In the genomic region with DNA sequence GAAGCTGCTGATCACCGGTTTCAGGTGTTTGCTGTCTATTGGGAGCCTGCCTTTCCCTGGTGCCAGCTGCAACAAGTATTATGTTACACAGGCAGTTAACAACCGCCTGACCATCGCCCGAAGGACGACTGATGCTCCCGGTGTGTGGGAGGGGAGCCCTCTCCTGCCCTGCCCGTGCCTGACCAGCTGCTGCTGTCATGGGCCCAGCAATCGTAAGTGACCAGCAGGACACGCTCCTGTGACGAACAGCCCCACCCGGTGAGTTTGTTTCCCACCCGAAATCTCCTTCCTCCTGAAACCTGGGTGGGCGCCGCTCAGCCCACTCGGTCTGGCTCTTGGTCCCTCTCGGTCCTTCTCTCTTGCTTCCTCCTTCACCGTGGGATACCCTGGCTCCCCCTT, we compare ENCODE assay signal across 19 cellular contexts.
DNase-seq lines count a peak whose midpoint lies in the region; TF ChIP-seq lines count a peak whose summit lies in the region.
"Had no signal": no experiment of that assay in that cellular context is flagged by ENCODE, and none has a peak within 500 bp of the region (broad histone marks: within the 10 kb centered on the region; RNA-seq: fewer than 3 reads in every experiment).

No MANE protein-coding gene starts in this region.

- peak overlapping the region; percentile 49 for H3K4me3 Mint-ChIP-seq in nephron progenitor cell
- H3K4me3 Mint-ChIP-seq: activated CD4-positive, alpha-beta memory T cell treated with anti-CD3 and anti-CD28 coated beads for 36 hours; activated naive CD8-positive, alpha-beta T cell; activated T-cell treated with anti-CD3 and anti-CD28 coated beads, Interleukin-2, amount 50 U/mL, for 24 hours; endodermal cell; naive thymus-derived CD8-positive, alpha-beta T cell had no signal

- DNase-seq in DMS53 treated with DMSO at 0.1 percent for 48 hours (lab: John Stamatoyannopoulos, UW; ENCODE audit: unreplicated experiment) (peak; percentile 73), NCI-H2081 (lab: John Stamatoyannopoulos, UW) (peak; percentile 60 to 78), SHP77 treated with DMSO at 0.1 percent for 48 hours (lab: John Stamatoyannopoulos, UW) (peak; percentile 71), nephron progenitor cell (peak; percentile 62), kidney tubule cell (ENCODE audit: low spot score) (no peak), SIG-M5 (lab: John Stamatoyannopoulos, UW) (no peak)
- DNase-seq in activated CD4-positive, alpha-beta T cell treated with anti-CD3 and anti-CD28 coated beads for 1 hour: no peak
- DNase-seq: activated CD4-positive, alpha-beta memory T cell treated with anti-CD3 and anti-CD28 coated beads for 36 hours; activated T-cell treated with anti-CD3 and anti-CD28 coated beads, Interleukin-2, amount 50 U/mL, for 24 hours; body of pancreas; Calu3; endodermal cell; heart left ventricle; Kasumi-1; lower lobe of right lung; naive thymus-derived CD8-positive, alpha-beta T cell; NCI-H1694 treated with DMSO at 0.1 percent for 48 hours; stimulated activated CD4-positive, alpha-beta T cell treated with anti-CD3 and anti-CD28 coated beads, Interleukin-4, amount 100 ng/mL, for 1 hour had no signal

- H3K27ac Mint-ChIP-seq in nephron progenitor cell: peak overlapping the region; percentile 83
- H3K27ac Mint-ChIP-seq: activated CD4-positive, alpha-beta memory T cell treated with anti-CD3 and anti-CD28 coated beads for 36 hours; activated naive CD8-positive, alpha-beta T cell; activated T-cell treated with anti-CD3 and anti-CD28 coated beads, Interleukin-2, amount 50 U/mL, for 24 hours; endodermal cell had no signal

- TF ChIP-seq CTCF in nephron progenitor cell (IDR thresholded peaks at IDR 0.05): no peak

- H3K9me3 Mint-ChIP-seq in nephron progenitor cell: no peaks in the 10 kb centered on the region
- H3K9me3 Mint-ChIP-seq: activated CD4-positive, alpha-beta memory T cell treated with anti-CD3 and anti-CD28 coated beads for 36 hours; activated T-cell treated with anti-CD3 and anti-CD28 coated beads, Interleukin-2, amount 50 U/mL, for 24 hours; endodermal cell; naive thymus-derived CD8-positive, alpha-beta T cell had no signal

- peaks cover 65% of the 10 kb centered on the region for H3K4me1 Mint-ChIP-seq in nephron progenitor cell

- H3K27me3 Mint-ChIP-seq in nephron progenitor cell (ENCODE audit: low read depth, poor library complexity): peaks cover 63% of the 10 kb centered on the region

- H3K36me3 Mint-ChIP-seq in nephron progenitor cell (ENCODE audit: low read depth): no peaks in the 10 kb centered on the region
- H3K36me3 Mint-ChIP-seq: activated CD4-positive, alpha-beta memory T cell treated with anti-CD3 and anti-CD28 coated beads for 36 hours; activated naive CD8-positive, alpha-beta T cell; naive thymus-derived CD8-positive, alpha-beta T cell had no signal

Comparison
In these comparisons a context has a peak if more than half of its experiments do, and no peak if none do; other contexts are left out.
1. DNase-seq: peak in DMS53 treated with DMSO at 0.1 percent for 48 hours (single experiment), NCI-H2081 (2 of 2), SHP77 treated with DMSO at 0.1 percent for 48 hours (single experiment) and nephron progenitor cell (single experiment); none in kidney tubule cell (single experiment), activated CD4-positive, alpha-beta T cell treated with anti-CD3 and anti-CD28 coated beads for 1 hour (single experiment) and SIG-M5 (single experiment).